In genomic region chr17:6569391-6570302, GRCh38 we compare ENCODE assay signal across 20 cellular contexts.
"Had no signal": no experiment of that assay in that cellular context is flagged by ENCODE, and none has a peak within 500 bp of the region (broad histone marks: within the 10 kb centered on the region; RNA-seq: fewer than 3 reads in every experiment).

No MANE protein-coding gene starts in this region.

- H3K4me3 ChIP-seq: ascending aorta, cardiac muscle cell, colonic mucosa, heart left ventricle, psoas muscle, testis had no signal

- H3K4me3 Mint-ChIP-seq: activated CD4-positive, alpha-beta memory T cell treated with anti-CD3 and anti-CD28 coated beads for 36 hours; activated T-helper 1 cell treated with anti-CD3 and anti-CD28 coated beads, Interleukin-12 subunit alpha, Interleukin-12 subunit beta, Interleukin-2, Interleukin-4 antibody, amounts not matched to agents 30 ng/mL and 10 ng/mL and 1 ng/mL, durations not matched to agents 14 hours and 24 hours and 36 hours; naive B cell had no signal

- H3K4me1 ChIP-seq: ascending aorta, colonic mucosa, psoas muscle had no signal

- H3K9me3 Mint-ChIP-seq: activated CD4-positive, alpha-beta memory T cell treated with anti-CD3 and anti-CD28 coated beads for 36 hours; activated T-helper 1 cell treated with anti-CD3 and anti-CD28 coated beads, Interleukin-12 subunit alpha, Interleukin-12 subunit beta, Interleukin-2, Interleukin-4 antibody, amounts not matched to agents 30 ng/mL and 10 ng/mL and 1 ng/mL, durations not matched to agents 14 hours and 24 hours and 36 hours; naive B cell had no signal

- H3K36me3 Mint-ChIP-seq: activated CD4-positive, alpha-beta memory T cell treated with anti-CD3 and anti-CD28 coated beads for 36 hours; naive B cell had no signal

- H3K27ac Mint-ChIP-seq: activated CD4-positive, alpha-beta memory T cell treated with anti-CD3 and anti-CD28 coated beads for 36 hours; activated T-helper 1 cell treated with anti-CD3 and anti-CD28 coated beads, Interleukin-12 subunit alpha, Interleukin-12 subunit beta, Interleukin-2, Interleukin-4 antibody, amounts not matched to agents 30 ng/mL and 10 ng/mL and 1 ng/mL, durations not matched to agents 14 hours and 24 hours and 36 hours had no signal

- DNase-seq: activated CD4-positive, alpha-beta memory T cell treated with anti-CD3 and anti-CD28 coated beads for 36 hours; activated CD8-positive, alpha-beta memory T cell treated with anti-CD3 and anti-CD28 coated beads, Interleukin-2, amount 50 U/mL, for 4 hours; activated naive CD4-positive, alpha-beta T cell; colonic mucosa; effector CD4-positive, alpha-beta T cell; foreskin keratinocyte; heart left ventricle; islet precursor cell; midbrain; naive B cell; occipital lobe; psoas muscle; stimulated activated CD4-positive, alpha-beta T cell treated with anti-CD3 and anti-CD28 coated beads, Interleukin-4, amount 100 ng/mL, for 1 hour; stimulated activated CD8-positive, alpha-beta memory T cell treated with anti-CD3 and anti-CD28 coated beads, Interleukin-4, amount 100 ng/mL, for 48 hours; stimulated activated naive CD8-positive, alpha-beta T cell treated with anti-CD3 and anti-CD28 coated beads, Interleukin-15, Interleukin-2, amounts not matched to agents 100 U/mL and 50 U/mL, for 24 hours; T-helper 9 cell; testis had no signal

- ATAC-seq: foreskin keratinocyte; heart left ventricle; psoas muscle; stimulated activated naive CD8-positive, alpha-beta T cell treated with anti-CD3 and anti-CD28 coated beads, Interleukin-15, Interleukin-2, amounts not matched to agents 100 U/mL and 50 U/mL, for 24 hours had no signal

- H3K36me3 ChIP-seq: ascending aorta, cardiac muscle cell, colonic mucosa, heart left ventricle had no signal

- H3K9me3 ChIP-seq: ascending aorta, colonic mucosa, heart left ventricle, psoas muscle, testis had no signal

- H3K27me3 ChIP-seq: ascending aorta, cardiac muscle cell, colonic mucosa, foreskin keratinocyte, heart left ventricle, testis had no signal

- H3K27ac ChIP-seq: ascending aorta, cardiac muscle cell, colonic mucosa, foreskin keratinocyte, heart left ventricle, psoas muscle, testis had no signal
